8 cellular contexts compared by ENCODE assay signal in the genomic region with DNA sequence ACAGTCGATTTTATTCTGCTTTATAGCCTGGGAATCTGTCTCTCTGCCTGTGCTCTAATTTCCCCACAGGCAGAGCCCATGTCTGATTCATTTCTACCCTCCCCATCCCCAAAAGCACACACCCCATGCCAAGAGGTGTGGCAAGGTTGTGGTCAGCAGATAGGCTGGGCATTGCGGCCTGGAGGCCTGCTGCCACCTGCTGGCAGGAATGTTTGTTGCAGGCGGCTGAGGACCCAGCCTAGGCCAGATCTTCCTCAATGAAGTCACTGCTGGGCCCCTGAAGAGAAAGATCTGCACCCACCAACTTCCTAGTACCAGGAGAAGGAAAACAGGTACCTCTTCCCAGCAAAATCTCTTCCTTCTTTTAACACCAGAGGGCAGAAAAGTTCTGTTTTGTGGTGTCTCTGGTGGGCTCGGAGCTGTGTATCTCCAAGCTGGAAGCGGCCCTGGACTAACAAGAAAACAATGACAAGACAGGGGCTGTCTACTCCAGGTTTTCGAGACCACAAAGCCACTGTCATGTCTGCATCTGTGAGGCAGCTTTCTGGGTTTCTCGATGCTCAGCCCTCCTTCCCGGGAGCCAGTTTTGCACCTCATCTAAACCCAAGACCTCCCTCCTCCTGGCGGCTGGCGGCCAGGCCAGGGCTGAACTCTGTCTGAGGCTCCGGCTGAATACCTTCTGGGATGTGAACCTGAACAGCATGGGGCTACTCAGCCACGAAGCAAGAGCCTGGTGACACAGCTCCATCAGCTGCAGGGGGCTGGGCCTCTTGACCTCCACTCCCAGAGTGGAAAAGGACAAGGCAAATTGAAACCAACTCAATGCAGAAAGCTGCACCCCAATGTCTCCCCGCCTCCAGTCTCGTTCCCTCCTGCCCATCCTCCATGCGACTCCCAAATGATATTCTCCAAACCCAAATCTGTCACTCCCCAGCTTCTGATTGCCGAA. TPM values are rescaled to one million over a fixed set of nuclear protein-coding genes. Genes with fewer than 3 reads are reported as not detected.
DNase-seq lines count a peak whose midpoint lies in the region; ATAC-seq, FAIRE-seq and TF ChIP-seq lines count a peak whose summit lies in the region.

No MANE protein-coding gene starts in this region.

- H3K4me3 Mint-ChIP-seq in activated B cell treated with CpG ODN at 0.5 μM for 24 hours: no peak overlapping the region

- H3K9ac ChIP-seq in KMS-11: no peak overlapping the region
- H3K9ac ChIP-seq in kidney (ENCODE audit: low read length in 2 of 2): no peak overlapping the region

- H3K4me1 Mint-ChIP-seq in activated B cell treated with CpG ODN at 0.5 μM for 24 hours: peaks cover 12% of the 10 kb centered on the region

- TF ChIP-seq CTCF in KMS-11 (conservative IDR thresholded peaks at IDR 0.05; ENCODE audit: low read depth, low read length): peak; percentile 99
- peak; percentile 20 for TF ChIP-seq CTCF in activated B cell treated with CpG ODN at 0.5 μM for 24 hours (IDR thresholded peaks at IDR 0.05)
- peak; percentile 98 for TF ChIP-seq CTCF in kidney (IDR thresholded peaks at IDR 0.05; ENCODE audit: borderline replicate concordance, extremely low read depth, insufficient read depth)

- H3K36me3 Mint-ChIP-seq in activated B cell treated with CpG ODN at 0.5 μM for 24 hours (ENCODE audit: low read depth): peaks cover 2% of the 10 kb centered on the region

- no peaks in the 10 kb centered on the region for H3K36me3 ChIP-seq in KMS-11 (ENCODE audit: insufficient read depth)
- no peaks in the 10 kb centered on the region for H3K36me3 ChIP-seq in kidney (ENCODE audit: control insufficient read depth in 1 of 2, insufficient read depth in 2 of 2, low read length in 2 of 2)

- intact Hi-C loops in activated B cell treated with CpG ODN at 0.5 μM for 24 hours (cut with micrococcal nuclease): loop anchor here (1.0 to 10.0 kb wide), 4 partner anchors 476 to 1157 kb away; a partner anchor contains a TSS
- intact Hi-C loops in kidney (cut with DNase I): no loop called here

- H3K4me1 ChIP-seq in KMS-11 (ENCODE audit: low read depth, poor library complexity, severe bottlenecking) (peaks cover 32% of the 10 kb centered on the region), kidney (ENCODE audit: control insufficient read depth in 1 of 2, insufficient read depth in 1 of 2, low read depth in 1 of 2, low read length in 2 of 2) (peaks cover 26 to 34% of the 10 kb centered on the region in 2 donors)

- H3K4me3 ChIP-seq in KMS-11 (IDR thresholded peaks at IDR 0.05; ENCODE audit: insufficient read depth, low read depth, low read length): no peak overlapping the region
- peak overlapping the region in 1 of 2 donors; percentile 33 for H3K4me3 ChIP-seq in kidney (ENCODE audit: low read length in 2 of 2)

- H3K27me3 ChIP-seq in KMS-11 (ENCODE audit: insufficient read depth, low read depth): no peaks in the 10 kb centered on the region

- DNase-seq in AG20443 (ENCODE audit: low spot score): peak; percentile 98
- peak; percentile 60 for DNase-seq in activated B cell treated with CpG ODN at 0.5 μM for 24 hours
- peak; percentile 89 for DNase-seq in cerebellar cortex (ENCODE audit: low spot score)
- peak; percentile 93 for DNase-seq in kidney
- DNase-seq in stimulated activated CD4-positive, alpha-beta T cell treated with anti-CD3 and anti-CD28 coated beads, Interleukin-15, amount 100 ng/mL, for 24 hours: peak; percentile 69
- no peak for DNase-seq in NCI-H2029 treated with DMSO at 0.1 percent for 48 hours (lab: John Stamatoyannopoulos, UW)

- no peak for FAIRE-seq in kidney (lab: Jason Lieb, UNC)

- H4K20me1 ChIP-seq in KMS-11 (ENCODE audit: insufficient read depth): peaks cover 8% of the 10 kb centered on the region; the same call in 1 of the 2 replicates

- H3K9me3 ChIP-seq in kidney (ENCODE audit: control insufficient read depth in 1 of 2, low read length in 2 of 2): no peaks in the 10 kb centered on the region

- H3K27ac Mint-ChIP-seq in activated B cell treated with CpG ODN at 0.5 μM for 24 hours: no peak overlapping the region

- peak overlapping the region; percentile 9; the same call in 1 of the 2 replicates for H3K4me2 ChIP-seq in KMS-11

- no peaks in the 10 kb centered on the region for H3K9me3 Mint-ChIP-seq in activated B cell treated with CpG ODN at 0.5 μM for 24 hours

- H2AFZ ChIP-seq in KMS-11 (ENCODE audit: low read depth): no peak overlapping the region

- peaks cover 7% of the 10 kb centered on the region; the same call in 1 of the 2 replicates for H3K79me2 ChIP-seq in KMS-11 (ENCODE audit: insufficient read depth, low read depth)

- ATAC-seq in GM18867 (IDR thresholded peaks at IDR 0.05; ENCODE audit: unreplicated experiment) (peak; percentile 67), activated B cell treated with CpG ODN at 0.5 μM for 24 hours (ENCODE audit: low read depth) (peak; percentile 72)

- POLR2A ChIA-PET in activated B cell treated with CpG ODN at 0.5 μM for 24 hours (lab: Charles Lee): no interaction called here

- H3K27ac ChIP-seq in KMS-11 (no peak overlapping the region), kidney (ENCODE audit: low read depth in 2 of 2, low read length in 2 of 2) (peak overlapping the region; percentile 85)

- CTCF ChIA-PET in activated B cell treated with CpG ODN at 0.5 μM for 24 hours (lab: Charles Lee): interaction anchor here (1.3 to 2.3 kb wide), 2 partner anchors 17 to 476 kb away, joined by 4 to 14 read pairs; no protein-coding TSS in a partner anchor

- H3K27me3 Mint-ChIP-seq in activated B cell treated with CpG ODN at 0.5 μM for 24 hours: no peaks in the 10 kb centered on the region

RNA-seq across cellular contexts. Expression of a gene that starts 4.9 kb away (rescaled TPM):
- total RNA-seq in activated B cell treated with CpG ODN at 0.5 μM for 24 hours (12.1 and 14.8 TPM in 2 replicates), kidney (31.8 TPM)
- 22.0 TPM for polyA plus RNA-seq in kidney (ENCODE audit: insufficient read depth, low read depth, low replicate concordance)

RNA-seq across cellular contexts. Expression of a gene that starts 16.0 kb away (rescaled TPM):
- total RNA-seq in activated B cell treated with CpG ODN at 0.5 μM for 24 hours: 2.0 and 2.5 TPM in 2 replicates
- 10.8 TPM for total RNA-seq in kidney
- 3.6 TPM for polyA plus RNA-seq in kidney (ENCODE audit: insufficient read depth, low read depth, low replicate concordance)

Comparison
In these comparisons a context has a peak if more than half of its experiments do, and no peak if none do; other contexts are left out.
1. CTCF ChIP-seq: peak in every context shown above with its lines; median percentile 99 in KMS-11; 98 in kidney; 20 in activated B cell treated with CpG ODN at 0.5 μM for 24 hours.